In genomic region chr5:43000914-43001313, GRCh38 we compare ENCODE assay signal across 21 cellular contexts. TPM values are rescaled to one million over a fixed set of nuclear protein-coding genes. Genes with fewer than 3 reads are reported as not detected.
DNase-seq lines count a peak whose midpoint lies in the region; ATAC-seq, FAIRE-seq and TF ChIP-seq lines count a peak whose summit lies in the region.
"Had no signal": no experiment of that assay in that cellular context is flagged by ENCODE, and none has a peak within 500 bp of the region (broad histone marks: within the 10 kb centered on the region; RNA-seq: fewer than 3 reads in every experiment).

No MANE protein-coding gene starts in this region.

- no peaks in the 10 kb centered on the region for H3K27me3 Mint-ChIP-seq in Caco-2 (ENCODE audit: insufficient read depth, unreplicated experiment)
- peaks cover 83% of the 10 kb centered on the region for H3K27me3 Mint-ChIP-seq in endodermal cell (ENCODE audit: insufficient read depth)
- H3K27me3 Mint-ChIP-seq in mesothelial cell of epicardium (ENCODE audit: low read depth) = peaks cover 56% of the 10 kb centered on the region
- H3K27me3 Mint-ChIP-seq in activated T-helper 17 cell treated with anti-CD3 and anti-CD28 coated beads, Interleukin-2, amount 50 U/mL, for 72 hours = no peaks in the 10 kb centered on the region
- peaks cover 7% of the 10 kb centered on the region for H3K27me3 Mint-ChIP-seq in T-helper 2 cell treated with Interferon-gamma antibody and Interleukin-4, amounts not matched to agents 5 μg/mL and 100 μg/mL, for 36 hours (ENCODE audit: low read depth)
- H3K27me3 Mint-ChIP-seq: activated naive CD8-positive, alpha-beta T cell had no signal

- H3K4me3 ChIP-seq in Caco-2 (ENCODE audit: low read depth, low read length) (peak overlapping the region; percentile 41; the same call in 1 of the 2 replicates), HUES6 (ENCODE audit: low read depth, low read length) (peak overlapping the region; percentile 63; the same call in 1 of the 2 replicates), endodermal cell (ENCODE audit: low read length) (no peak overlapping the region), pancreas (peak overlapping the region in 1 of 4 donors; percentile 8)
- H3K4me3 ChIP-seq: lung, MG63, SJSA1 had no signal

- H3K27me3 ChIP-seq in Caco-2 (replicated peaks; ENCODE audit: control insufficient read depth, insufficient read depth, low read length) (no peaks in the 10 kb centered on the region), HUES6 (ENCODE audit: control insufficient read depth, insufficient read depth, low read length) (peaks cover 66% of the 10 kb centered on the region), endodermal cell (ENCODE audit: control insufficient read depth, insufficient read depth, low read length, poor library complexity, severe bottlenecking) (peaks cover 46% of the 10 kb centered on the region), pancreas (peaks cover 4 to 83% (median 18%) of the 10 kb centered on the region in 4 donors)
- H3K27me3 ChIP-seq: MG63, SJSA1 had no signal

- FAIRE-seq in pancreas (lab: Jason Lieb, UNC) = no peak
- FAIRE-seq: GM12891 had no signal

- H3K9me3 ChIP-seq in Caco-2 (no peaks in the 10 kb centered on the region), HUES6 (ENCODE audit: control insufficient read depth, insufficient read depth, low read depth, low read length) (no peaks in the 10 kb centered on the region), endodermal cell (ENCODE audit: control insufficient read depth, low read length) (no peaks in the 10 kb centered on the region), pancreas (no peaks in the 10 kb centered on the region)
- H3K9me3 ChIP-seq: gastroesophageal sphincter, MG63, sigmoid colon, SJSA1, thoracic aorta had no signal

- H3K36me3 ChIP-seq in Caco-2 (ENCODE audit: control insufficient read depth, insufficient read depth, low read length) (no peaks in the 10 kb centered on the region), HUES6 (ENCODE audit: control insufficient read depth, insufficient read depth, low read length) (no peaks in the 10 kb centered on the region), endodermal cell (ENCODE audit: control insufficient read depth, insufficient read depth, low read length) (no peaks in the 10 kb centered on the region), pancreas (no peaks in the 10 kb centered on the region)
- H3K36me3 ChIP-seq: gastroesophageal sphincter, MG63, sigmoid colon, SJSA1, thoracic aorta had no signal

- WGBS in endodermal cell (ENCODE audit: insufficient coverage in 1 of 2, insufficient read length in 1 of 2), 2 experiments = 28 to 61% methylated on average over 3 to 6 of the region's 6 CpGs
- 24 to 25% methylated on average over 6 of the region's 6 CpGs for WGBS in pancreas, 2 donors

- no TSS peak for BruUV-seq in Caco-2 (replicated peaks; lab: Mats Ljungman, UMichigan)

- H3K9me3 Mint-ChIP-seq in Caco-2 (ENCODE audit: unreplicated experiment) = no peaks in the 10 kb centered on the region
- H3K9me3 Mint-ChIP-seq in endodermal cell = no peaks in the 10 kb centered on the region
- H3K9me3 Mint-ChIP-seq in mesothelial cell of epicardium = no peaks in the 10 kb centered on the region
- no peaks in the 10 kb centered on the region for H3K9me3 Mint-ChIP-seq in activated T-helper 17 cell treated with anti-CD3 and anti-CD28 coated beads, Interleukin-2, amount 50 U/mL, for 72 hours
- H3K9me3 Mint-ChIP-seq in T-helper 2 cell treated with Interferon-gamma antibody and Interleukin-4, amounts not matched to agents 5 μg/mL and 100 μg/mL, for 36 hours = no peaks in the 10 kb centered on the region

- CTCF ChIA-PET in Caco-2 (lab: Charles Lee) = no interaction called here

- intact Hi-C loops in Caco-2 (cut with micrococcal nuclease; ENCODE audit: unreplicated experiment) (no loop called here), pancreas (cut with DNase I) (no loop called here)

- H3K27ac Mint-ChIP-seq in Caco-2 (ENCODE audit: unreplicated experiment) (peak overlapping the region; percentile 73), endodermal cell (no peak overlapping the region), mesothelial cell of epicardium (no peak overlapping the region)
- no peak overlapping the region for H3K27ac Mint-ChIP-seq in activated T-helper 17 cell treated with anti-CD3 and anti-CD28 coated beads, Interleukin-2, amount 50 U/mL, for 72 hours
- no peak overlapping the region for H3K27ac Mint-ChIP-seq in T-helper 2 cell treated with Interferon-gamma antibody and Interleukin-4, amounts not matched to agents 5 μg/mL and 100 μg/mL, for 36 hours
- H3K27ac Mint-ChIP-seq: activated naive CD8-positive, alpha-beta T cell had no signal

- TF ChIP-seq CTCF in Caco-2 (IDR thresholded peaks at IDR 0.05; ENCODE audit: insufficient read depth in 1 of 2, low read depth in 1 of 2, low read length in 1 of 2, severe bottlenecking in 1 of 2, unreplicated experiment in 1 of 2) (no peak), endodermal cell (conservative IDR thresholded peaks at IDR 0.05) (no peak), mesothelial cell of epicardium (IDR thresholded peaks at IDR 0.05; ENCODE audit: unreplicated experiment) (no peak), pancreas (IDR thresholded peaks at IDR 0.05) (no peak)

- no peak for DNase-seq in Caco-2
- no peak for DNase-seq in endodermal cell
- DNase-seq in mesothelial cell of epicardium (ENCODE audit: low spot score in 2 of 2, unreplicated experiment in 2 of 2) = no peak
- DNase-seq in T-helper 2 cell treated with Interferon-gamma antibody and Interleukin-4, amounts not matched to agents 5 μg/mL and 100 μg/mL, for 36 hours (ENCODE audit: low spot score) = no peak
- no peak for DNase-seq in pancreas
- DNase-seq: activated CD4-positive, alpha-beta T cell treated with anti-CD3 and anti-CD28 coated beads, Interleukin-2, amount 50 U/mL, for 1 hour; activated T-cell treated with anti-CD3 and anti-CD28 coated beads, Interleukin-2, amount 50 U/mL, for 1 hour; MG63; NCI-H1930; NCI-H510A treated with DMSO at 0.1 percent for 48 hours; sigmoid colon had no signal

- H3K4me1 Mint-ChIP-seq in Caco-2 (ENCODE audit: low read depth, unreplicated experiment) (no peaks in the 10 kb centered on the region), endodermal cell (peaks cover 13% of the 10 kb centered on the region), mesothelial cell of epicardium (peaks cover 12% of the 10 kb centered on the region)
- no peaks in the 10 kb centered on the region for H3K4me1 Mint-ChIP-seq in activated T-helper 17 cell treated with anti-CD3 and anti-CD28 coated beads, Interleukin-2, amount 50 U/mL, for 72 hours
- H3K4me1 Mint-ChIP-seq in T-helper 2 cell treated with Interferon-gamma antibody and Interleukin-4, amounts not matched to agents 5 μg/mL and 100 μg/mL, for 36 hours (ENCODE audit: low read depth) = peaks cover 13% of the 10 kb centered on the region

- POLR2A ChIA-PET in Caco-2 (lab: Charles Lee) = no interaction called here

- ATAC-seq in activated T-helper 17 cell treated with anti-CD3 and anti-CD28 coated beads, Interleukin-2, amount 50 U/mL, for 72 hours (replicated peaks) = no peak
- no peak for ATAC-seq in pancreas
- no peak for ATAC-seq in GM21526 (IDR thresholded peaks at IDR 0.05; ENCODE audit: low FRiP score, unreplicated experiment)
- ATAC-seq: gastroesophageal sphincter had no signal

- H3K9ac ChIP-seq in HUES6 (ENCODE audit: low read length) = no peak overlapping the region
- H3K9ac ChIP-seq in endodermal cell (ENCODE audit: extremely low read depth, low read length, poor library complexity, severe bottlenecking) = no peak overlapping the region

- H3K36me3 Mint-ChIP-seq in Caco-2 (ENCODE audit: insufficient read depth, unreplicated experiment) (no peaks in the 10 kb centered on the region), endodermal cell (ENCODE audit: low read depth) (no peaks in the 10 kb centered on the region), mesothelial cell of epicardium (no peaks in the 10 kb centered on the region)
- H3K36me3 Mint-ChIP-seq in activated T-helper 17 cell treated with anti-CD3 and anti-CD28 coated beads, Interleukin-2, amount 50 U/mL, for 72 hours (ENCODE audit: low read depth) = no peaks in the 10 kb centered on the region
- peaks cover 3% of the 10 kb centered on the region for H3K36me3 Mint-ChIP-seq in T-helper 2 cell treated with Interferon-gamma antibody and Interleukin-4, amounts not matched to agents 5 μg/mL and 100 μg/mL, for 36 hours (ENCODE audit: low read depth)
- H3K36me3 Mint-ChIP-seq: activated naive CD8-positive, alpha-beta T cell had no signal

- H3K4me3 Mint-ChIP-seq in Caco-2 (ENCODE audit: unreplicated experiment) (peak overlapping the region; percentile 81), endodermal cell (peak overlapping the region; percentile 68), mesothelial cell of epicardium (peak overlapping the region; percentile 38)
- no peak overlapping the region for H3K4me3 Mint-ChIP-seq in activated T-helper 17 cell treated with anti-CD3 and anti-CD28 coated beads, Interleukin-2, amount 50 U/mL, for 72 hours
- H3K4me3 Mint-ChIP-seq in T-helper 2 cell treated with Interferon-gamma antibody and Interleukin-4, amounts not matched to agents 5 μg/mL and 100 μg/mL, for 36 hours = no peak overlapping the region
- H3K4me3 Mint-ChIP-seq: activated naive CD8-positive, alpha-beta T cell had no signal

- H3K4me1 ChIP-seq in Caco-2 (no peaks in the 10 kb centered on the region), HUES6 (ENCODE audit: control insufficient read depth, insufficient read depth, low read length) (peaks cover 5% of the 10 kb centered on the region; the same call in 1 of the 2 replicates), endodermal cell (ENCODE audit: control insufficient read depth, insufficient read depth, low read length) (no peaks in the 10 kb centered on the region), pancreas (peaks cover 0 to 3% (median 0%) of the 10 kb centered on the region in 3 donors)

- H3K27ac ChIP-seq in HUES6 (ENCODE audit: low read depth, low read length) (no peak overlapping the region), endodermal cell (ENCODE audit: low read depth, low read length) (no peak overlapping the region), pancreas (no peak overlapping the region)
- H3K27ac ChIP-seq: sigmoid colon, SJSA1 had no signal

RNA-seq across cellular contexts. Expression of gene ANXA2R, which starts 39.2 kb away (rescaled TPM):
- total RNA-seq in Caco-2 (2022) (3.1 and 4.1 TPM in 2 replicates), endodermal cell (under 1 TPM; 0.73 to 0.97 TPM), mesothelial cell of epicardium (1.4 to 1.9 TPM (median 1.7 TPM) in 3 replicates), pancreas (under 1 TPM; 0.32 to 0.90 (median 0.47) TPM)
- polyA plus RNA-seq in endodermal cell (2013, experiment 1 of 2) = 1.5 TPM
- polyA plus RNA-seq in endodermal cell (2013, experiment 2 of 2) = 0.91 TPM
- 1 to 10 TPM; 2.4 to 6.2 TPM for total RNA-seq in activated T-helper 17 cell treated with anti-CD3 and anti-CD28 coated beads, Interleukin-2, amount 50 U/mL, for 72 hours
- polyA plus RNA-seq in pancreas = 1 to 10 TPM in 1 of 2 donors, under 1 TPM in 1; 0.87 to 1.9 TPM
- polyA plus RNA-seq: neural cell had no signal

Comparison
In these comparisons a context has a peak if more than half of its experiments do, and no peak if none do; other contexts are left out.
1. H3K4me3 Mint-ChIP-seq: peak in Caco-2 (single experiment), endodermal cell (single experiment) and mesothelial cell of epicardium (single experiment); none in activated T-helper 17 cell treated with anti-CD3 and anti-CD28 coated beads, Interleukin-2, amount 50 U/mL, for 72 hours (single experiment) and T-helper 2 cell treated with Interferon-gamma antibody and Interleukin-4, amounts not matched to agents 5 μg/mL and 100 μg/mL, for 36 hours (single experiment).